In genomic region chr15:31169558-31169957, GRCh38 we compare ENCODE assay signal across 27 cellular contexts.
"Had no signal": no experiment of that assay in that cellular context is flagged by ENCODE, and none has a peak within 500 bp of the region (broad histone marks: within the 10 kb centered on the region; RNA-seq: fewer than 3 reads in every experiment).

No MANE protein-coding gene starts in this region.

- H3K36me3 ChIP-seq: brain microvascular endothelial cell, gastroesophageal sphincter, neutrophil, ovary, sigmoid colon, suprapubic skin, tibial artery, WERI-Rb-1 had no signal

- H3K9me3 ChIP-seq: gastroesophageal sphincter, neutrophil, ovary, sigmoid colon, suprapubic skin, tibial artery had no signal

- H3K27me3 ChIP-seq: brain microvascular endothelial cell, gastroesophageal sphincter, hepatocyte, neutrophil, ovary, sigmoid colon, suprapubic skin, tibial artery had no signal

- H3K27ac ChIP-seq: brain microvascular endothelial cell, gastroesophageal sphincter, hepatocyte, neutrophil, ovary, sigmoid colon, suprapubic skin, tibial artery, WERI-Rb-1 had no signal

- H3K4me3 ChIP-seq: gastroesophageal sphincter, hepatocyte, ovary, sigmoid colon, smooth muscle cell, suprapubic skin, tibial artery had no signal

- H3K4me1 ChIP-seq: gastroesophageal sphincter, sigmoid colon, suprapubic skin, tibial artery had no signal

- ATAC-seq: activated CD4-positive, CD25-positive, alpha-beta regulatory T cell treated with anti-CD3 and anti-CD28 coated beads, Interleukin-2, amount 50 U/mL, for 24 hours; effector memory CD8-positive, alpha-beta T cell; gastroesophageal sphincter; left colon had no signal

- DNase-seq: activated CD4-positive, alpha-beta T cell treated with anti-CD3 and anti-CD28 coated beads for 48 hours; activated CD4-positive, alpha-beta T cell treated with anti-CD3 and anti-CD28 coated beads, Interleukin-2, amount 50 U/mL, for 48 hours; activated CD8-positive, alpha-beta memory T cell treated with anti-CD3 and anti-CD28 coated beads, Interleukin-2, amount 50 U/mL, for 48 hours; activated gamma-delta T cell; activated naive CD4-positive, alpha-beta T cell treated with anti-CD3 and anti-CD28 coated beads, Interleukin-2, amount 10 ng/mL, durations not matched to agents 7 days and 5 days; activated naive CD8-positive, alpha-beta T cell treated with anti-CD3 and anti-CD28 coated beads, Interleukin-2, amount 10 ng/mL, durations not matched to agents 7 days and 5 days; activated T-cell treated with anti-CD3 and anti-CD28 coated beads, Interleukin-2, amount 50 U/mL, for 24 hours; brain microvascular endothelial cell; cortex of kidney; effector memory CD8-positive, alpha-beta T cell; erythroblast; left colon; mammary epithelial cell; naive B cell; nephron progenitor cell; ovary; sigmoid colon; stimulated activated CD4-positive, alpha-beta T cell treated with anti-CD3 and anti-CD28 coated beads, Interleukin-2, amount 100 ng/mL, for 24 hours; stimulated activated naive CD4-positive, alpha-beta T cell; tibial artery; WERI-Rb-1 had no signal
